In the genomic region with DNA sequence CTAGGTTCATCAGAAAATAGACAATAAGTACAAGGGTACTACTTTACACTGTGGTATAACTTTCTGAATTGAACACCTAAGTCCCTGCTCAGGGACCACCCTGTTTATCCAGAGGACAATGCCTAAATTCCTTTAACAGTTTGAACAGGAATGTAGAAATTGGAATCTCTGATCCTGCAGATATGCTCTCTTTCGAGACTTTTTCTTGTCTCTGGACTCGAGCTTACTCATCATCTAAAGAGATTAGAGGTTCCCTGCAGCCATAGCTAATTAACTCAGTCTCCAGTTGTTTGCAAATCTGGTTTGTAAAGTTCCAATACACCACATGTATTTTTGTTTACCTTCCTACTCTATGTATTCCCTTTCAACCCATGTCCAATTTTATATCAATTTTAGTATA, we compare ENCODE assay signal across 13 cellular contexts. TPM values are rescaled to one million over a fixed set of nuclear protein-coding genes. Genes with fewer than 3 reads are reported as not detected.
A peak's percentile ranks its signal among the peaks of the same experiment; 100 is the strongest.
DNase-seq lines count a peak whose midpoint lies in the region; ATAC-seq and TF ChIP-seq lines count a peak whose summit lies in the region.
"Had no signal": no experiment of that assay in that cellular context is flagged by ENCODE, and none has a peak within 500 bp of the region (broad histone marks: within the 10 kb centered on the region; RNA-seq: fewer than 3 reads in every experiment).

No MANE protein-coding gene starts in this region.

- H4K91ac ChIP-seq in trophoblast cell (ENCODE audit: low read depth, low read length) = no peak overlapping the region

- peaks cover 14% of the 10 kb centered on the region for H3K79me1 ChIP-seq in trophoblast cell (ENCODE audit: low read length)

- H3K9me2 ChIP-seq in PC-3 (replicated peaks; ENCODE audit: low read length) = no peaks in the 10 kb centered on the region

- no peak for ATAC-seq in PC-3
- ATAC-seq in activated T-cell treated with anti-CD3 and anti-CD28 coated beads, Interleukin-2, amount 50 U/mL, for 4 hours = no peak

- H4K8ac ChIP-seq in trophoblast cell (ENCODE audit: low read depth, low read length) = no peak overlapping the region

- no peak overlapping the region for H2AK5ac ChIP-seq in trophoblast cell (ENCODE audit: low read length)

- no peaks in the 10 kb centered on the region for H3F3A ChIP-seq in PC-3 (ENCODE audit: low read length, unreplicated experiment)

- no peak overlapping the region for H3K4me3 Mint-ChIP-seq in HFFc6
- no peak overlapping the region for H3K4me3 Mint-ChIP-seq in endodermal cell
- no peak overlapping the region for H3K4me3 Mint-ChIP-seq in activated T-cell treated with anti-CD3 and anti-CD28 coated beads, Interleukin-2, amount 50 U/mL, for 4 hours

- H3K79me2 ChIP-seq in PC-3 (ENCODE audit: low read length) = no peaks in the 10 kb centered on the region
- H3K79me2 ChIP-seq in trophoblast cell (ENCODE audit: control insufficient read depth, insufficient read depth, low read length, poor library complexity) = peaks cover 5% of the 10 kb centered on the region
- no peaks in the 10 kb centered on the region for H3K79me2 ChIP-seq in osteoblast (ENCODE audit: insufficient read depth, low read length)

- H3K4me1 Mint-ChIP-seq in HFFc6 (ENCODE audit: low read depth) (peaks cover 43% of the 10 kb centered on the region), endodermal cell (peaks cover 8% of the 10 kb centered on the region)
- H3K4me1 Mint-ChIP-seq in activated T-cell treated with anti-CD3 and anti-CD28 coated beads, Interleukin-2, amount 50 U/mL, for 4 hours (ENCODE audit: low read depth) = peaks cover 10% of the 10 kb centered on the region

- POLR2A ChIA-PET in PC-3 (lab: Charles Lee; ENCODE audit: unreplicated experiment) = no interaction called here

- no peak overlapping the region for H2BK5ac ChIP-seq in trophoblast cell (ENCODE audit: low read depth, low read length, poor library complexity)

- TF ChIP-seq CTCF in HFFc6 (IDR thresholded peaks at IDR 0.05) (no peak), PC-3 (conservative IDR thresholded peaks at IDR 0.05; ENCODE audit: low read depth, low read length) (no peak), endodermal cell (conservative IDR thresholded peaks at IDR 0.05) (no peak), osteoblast (IDR thresholded peaks at IDR 0.05; ENCODE audit: extremely low read depth, low read depth, low read length) (no peak)

- no peak overlapping the region for H3K23ac ChIP-seq in trophoblast cell (ENCODE audit: low read length)

- H3K4me3 ChIP-seq in PC-3 (ENCODE audit: low read length) (no peak overlapping the region), endodermal cell (ENCODE audit: low read length) (peak overlapping the region; percentile 60), trophoblast cell (ENCODE audit: low read depth, low read length) (no peak overlapping the region), osteoblast (ENCODE audit: insufficient read depth, low read length) (no peak overlapping the region)
- H3K4me3 ChIP-seq: BLaER1 had no signal

- H3K4me1 ChIP-seq in PC-3 (ENCODE audit: insufficient read depth, low read length) (no peaks in the 10 kb centered on the region), endodermal cell (ENCODE audit: control insufficient read depth, insufficient read depth, low read length) (peaks cover 6% of the 10 kb centered on the region), trophoblast cell (ENCODE audit: control insufficient read depth in 1 of 2, insufficient read depth in 2 of 2, low read length in 2 of 2) (peaks cover 13 to 18% of the 10 kb centered on the region in 2 experiments), osteoblast (ENCODE audit: insufficient read depth, low read length) (peaks cover 5% of the 10 kb centered on the region)
- H3K4me1 ChIP-seq: BLaER1 had no signal

- no peak overlapping the region for H2BK120ac ChIP-seq in trophoblast cell (ENCODE audit: insufficient read depth, low read length, poor library complexity)

- no peak overlapping the region for H2BK12ac ChIP-seq in trophoblast cell (ENCODE audit: low read length)

- H3K4ac ChIP-seq in trophoblast cell (ENCODE audit: low read depth, low read length) = no peak overlapping the region

- CTCF ChIA-PET in PC-3 (lab: Charles Lee) = no interaction called here

- WGBS in endodermal cell (ENCODE audit: insufficient coverage in 1 of 2, insufficient read length in 1 of 2), 2 experiments = 31 to 57% methylated on average over 2 of the region's 2 CpGs
- WGBS in trophoblast cell (ENCODE audit: extremely low coverage, insufficient coverage, insufficient read length) = no CpG with 5 or more reads among the region's 2 CpGs

- H3K27me3 Mint-ChIP-seq in HFFc6 (ENCODE audit: insufficient read depth) (no peaks in the 10 kb centered on the region; the same call in none of the 2 replicates), endodermal cell (ENCODE audit: insufficient read depth) (peaks cover 42% of the 10 kb centered on the region)
- peaks cover 38% of the 10 kb centered on the region for H3K27me3 Mint-ChIP-seq in activated T-cell treated with anti-CD3 and anti-CD28 coated beads, Interleukin-2, amount 50 U/mL, for 4 hours (ENCODE audit: low read depth)

- intact Hi-C loops in PC-3 (cut with micrococcal nuclease) = no loop called here

- H3K18ac ChIP-seq in trophoblast cell (ENCODE audit: low read length) = no peak overlapping the region

- H3K36me3 ChIP-seq in PC-3 (ENCODE audit: low read depth, low read length) (no peaks in the 10 kb centered on the region), endodermal cell (ENCODE audit: control insufficient read depth, insufficient read depth, low read length) (no peaks in the 10 kb centered on the region), trophoblast cell (ENCODE audit: control insufficient read depth in 1 of 2, insufficient read depth in 2 of 2, low read length in 2 of 2) (no peaks in the 10 kb centered on the region), osteoblast (ENCODE audit: insufficient read depth, low read length) (no peaks in the 10 kb centered on the region)
- H3K36me3 ChIP-seq: BLaER1 had no signal

- H2AFZ ChIP-seq in PC-3 (ENCODE audit: low read length) (0 out of 2 replicates have a peak overlapping the region, but pooled peaks have one; percentile 3), trophoblast cell (ENCODE audit: insufficient read depth, low read length, poor library complexity) (no peak overlapping the region), osteoblast (ENCODE audit: low read length) (no peak overlapping the region)

- DNase-seq in HFFc6 (peak; percentile 12), PC-3 (no peak), endodermal cell (no peak), trophoblast cell (peak in 1 of 2 donors; percentile 61), osteoblast (ENCODE audit: insufficient read length, low spot score, missing footprints) (no peak), NCI-H2107 treated with DMSO at 0.1 percent for 48 hours (lab: John Stamatoyannopoulos, UW; ENCODE audit: unreplicated experiment) (no peak)
- DNase-seq in effector CD8-positive, alpha-beta T cell (lab: John Stamatoyannopoulos, UW) = no peak
- no peak for DNase-seq in activated T-cell treated with anti-CD3 and anti-CD28 coated beads, Interleukin-2, amount 50 U/mL, for 4 hours
- DNase-seq: DMS53, GOT3, H9 had no signal

- no peak overlapping the region for H3K14ac ChIP-seq in trophoblast cell (ENCODE audit: low read length)

- H3K27me3 ChIP-seq in PC-3 (ENCODE audit: low read length) = no peaks in the 10 kb centered on the region
- peaks cover 36% of the 10 kb centered on the region for H3K27me3 ChIP-seq in endodermal cell (ENCODE audit: control insufficient read depth, insufficient read depth, low read length, poor library complexity, severe bottlenecking)
- peaks cover 4% of the 10 kb centered on the region for H3K27me3 ChIP-seq in trophoblast cell (ENCODE audit: insufficient read depth, low read length)
- no peaks in the 10 kb centered on the region for H3K27me3 ChIP-seq in osteoblast (ENCODE audit: insufficient read depth, low read length)

- no peak overlapping the region for H3K27ac ChIP-seq in PC-3 (ENCODE audit: low read length)
- no peak overlapping the region for H3K27ac ChIP-seq in endodermal cell (ENCODE audit: low read depth, low read length)
- peak overlapping the region; percentile 54 for H3K27ac ChIP-seq in trophoblast cell (ENCODE audit: low read depth, low read length)
- no peak overlapping the region for H3K27ac ChIP-seq in osteoblast (ENCODE audit: low read depth, low read length)
- H3K27ac ChIP-seq: BLaER1 had no signal

- no TSS peak for BruUV-seq in PC-3 (replicated peaks; lab: Mats Ljungman, UMichigan)

- H3K27ac Mint-ChIP-seq in HFFc6 = no peak overlapping the region
- H3K27ac Mint-ChIP-seq in endodermal cell = no peak overlapping the region
- H3K27ac Mint-ChIP-seq: H9 had no signal

- H3K36me3 Mint-ChIP-seq in HFFc6 (ENCODE audit: low read depth) (no peaks in the 10 kb centered on the region), endodermal cell (ENCODE audit: low read depth) (no peaks in the 10 kb centered on the region)
- no peaks in the 10 kb centered on the region for H3K36me3 Mint-ChIP-seq in activated T-cell treated with anti-CD3 and anti-CD28 coated beads, Interleukin-2, amount 50 U/mL, for 4 hours (ENCODE audit: insufficient read depth)

- H3K9me3 Mint-ChIP-seq in HFFc6 = no peaks in the 10 kb centered on the region
- H3K9me3 Mint-ChIP-seq in endodermal cell = no peaks in the 10 kb centered on the region
- no peaks in the 10 kb centered on the region for H3K9me3 Mint-ChIP-seq in activated T-cell treated with anti-CD3 and anti-CD28 coated beads, Interleukin-2, amount 50 U/mL, for 4 hours
- H3K9me3 Mint-ChIP-seq: H9 had no signal

- H3K9ac ChIP-seq in PC-3 (ENCODE audit: low read length) = no peak overlapping the region
- H3K9ac ChIP-seq in endodermal cell (ENCODE audit: extremely low read depth, low read length, poor library complexity, severe bottlenecking) = no peak overlapping the region
- no peak overlapping the region for H3K9ac ChIP-seq in trophoblast cell (ENCODE audit: low read length)
- H3K9ac ChIP-seq: BLaER1 had no signal

- no peak overlapping the region for H3K4me2 ChIP-seq in PC-3 (ENCODE audit: low read length)
- peak overlapping the region; percentile 13 for H3K4me2 ChIP-seq in trophoblast cell (ENCODE audit: low read length)
- H3K4me2 ChIP-seq in osteoblast (ENCODE audit: insufficient read depth, low read length) = no peak overlapping the region
- H3K4me2 ChIP-seq: BLaER1 had no signal

- H3K9me3 ChIP-seq in PC-3 (ENCODE audit: low read length) (no peaks in the 10 kb centered on the region), endodermal cell (ENCODE audit: control insufficient read depth, low read length) (no peaks in the 10 kb centered on the region), trophoblast cell (ENCODE audit: insufficient read depth, low read depth, low read length) (no peaks in the 10 kb centered on the region), osteoblast (ENCODE audit: low read depth, low read length) (no peaks in the 10 kb centered on the region)

- H4K12ac ChIP-seq in trophoblast cell (ENCODE audit: low read depth, low read length) = no peak overlapping the region

- H4K20me1 ChIP-seq in PC-3 (ENCODE audit: low read length) (no peaks in the 10 kb centered on the region), osteoblast (ENCODE audit: insufficient read depth, low read length) (no peaks in the 10 kb centered on the region)
- H4K20me1 ChIP-seq: BLaER1 had no signal

RNA-seq across cellular contexts. Expression of a gene that starts 1.0 kb away (rescaled TPM):
- not detected for total RNA-seq in HFFc6 (2021; fragmentation: NEBNext Ultra II Directional; extraction: Animal tissue kit (Norgen Biotek cat#: 25700))
- total RNA-seq in PC-3 (2014; rRNA removed) (not detected in 2 replicates), endodermal cell (under 1 TPM in 1 of 2 donors, not detected in 1; 0.89 TPM), osteoblast (not detected in 2 replicates)
- 0.36 TPM for polyA plus RNA-seq in endodermal cell (2013, experiment 1 of 2)
- polyA plus RNA-seq in endodermal cell (2013, experiment 2 of 2) = 0.41 TPM
- polyA plus RNA-seq in trophoblast cell (2013) = 1.8 and 2.4 TPM in 2 replicates
- not detected for total RNA-seq in activated T-cell treated with anti-CD3 and anti-CD28 coated beads, Interleukin-2, amount 50 U/mL, for 4 hours
- total RNA-seq: H9, HT1080 had no signal

RNA-seq across cellular contexts. Expression of a gene that starts 3.4 kb away (rescaled TPM):
- not detected for total RNA-seq in HFFc6 (2021; fragmentation: NEBNext Ultra II Directional; extraction: Animal tissue kit (Norgen Biotek cat#: 25700))
- total RNA-seq in PC-3 (2014; rRNA removed) (not detected in 2 replicates), endodermal cell (not detected), osteoblast (0.29 TPM in 1 of 2 replicates, not detected in the other)
- not detected for polyA plus RNA-seq in endodermal cell (2013, experiment 1 of 2)
- not detected for polyA plus RNA-seq in endodermal cell (2013, experiment 2 of 2)
- polyA plus RNA-seq in trophoblast cell (2013) = 0.14 and 0.16 TPM in 2 replicates
- under 1 TPM in 1 of 3 donors, not detected in 2; 0.43 TPM for total RNA-seq in activated T-cell treated with anti-CD3 and anti-CD28 coated beads, Interleukin-2, amount 50 U/mL, for 4 hours
- total RNA-seq: H9 had no signal

RNA-seq across cellular contexts. Expression of a gene that starts 24.9 kb away (rescaled TPM):
- 100 to 1,000 TPM in 5 of 6 experiments, 10 to 100 TPM in 1; 79.1 to 148 (median 132) TPM for total RNA-seq in HFFc6 (2021; fragmentation: NEBNext Ultra II Directional; extraction: Animal tissue kit (Norgen Biotek cat#: 25700))
- total RNA-seq in PC-3 (2014; rRNA removed) (0.47 TPM in 1 of 2 replicates, not detected in the other), endodermal cell (1 to 10 TPM; 1.1 to 1.5 TPM), osteoblast (81.8 and 94.0 TPM in 2 replicates)
- polyA plus RNA-seq in endodermal cell (2013, experiment 1 of 2) = 3.4 TPM
- 1.6 TPM for polyA plus RNA-seq in endodermal cell (2013, experiment 2 of 2)
- polyA plus RNA-seq in trophoblast cell (2013) = 52.4 and 55.7 TPM in 2 replicates
- total RNA-seq in activated T-cell treated with anti-CD3 and anti-CD28 coated beads, Interleukin-2, amount 50 U/mL, for 4 hours = 1 to 10 TPM in 2 of 3 donors, under 1 TPM in 1; 0.43 to 3.0 (median 1.7) TPM

Comparison
In these comparisons a context has a peak if more than half of its experiments do, and no peak if none do; other contexts are left out.
1. RNA of a gene that starts 24.9 kb away (total RNA-seq): 79.1 to 148 TPM in HFFc6 and 81.8 to 94.0 TPM in osteoblast; 0.43 to 3.0 TPM in activated T-cell treated with anti-CD3 and anti-CD28 coated beads, Interleukin-2, amount 50 U/mL, for 4 hours, 1.1 to 1.5 TPM in endodermal cell and 0.47 TPM in PC-3; every median in the first group is over 10 times any median in the second.